ENCODE assay signal across 14 cellular contexts in genomic region chr13:102812616-102813287, GRCh38. TPM values are rescaled to one million over a fixed set of nuclear protein-coding genes. Genes with fewer than 3 reads are reported as not detected.
A peak's percentile ranks its signal among the peaks of the same experiment; 100 is the strongest.
DNase-seq lines count a peak whose midpoint lies in the region; ATAC-seq, FAIRE-seq and TF ChIP-seq lines count a peak whose summit lies in the region.
"Had no signal": no experiment of that assay in that cellular context is flagged by ENCODE, and none has a peak within 500 bp of the region (broad histone marks: within the 10 kb centered on the region; RNA-seq: fewer than 3 reads in every experiment).

No MANE protein-coding gene starts in this region.

- peaks cover 4% of the 10 kb centered on the region for H3K9me3 Mint-ChIP-seq in activated naive CD8-positive, alpha-beta T cell treated with anti-CD3 and anti-CD28 coated beads, Interleukin-2, amount 10 ng/mL, durations not matched to agents 7 days and 5 days
- no peaks in the 10 kb centered on the region for H3K9me3 Mint-ChIP-seq in activated naive CD8-positive, alpha-beta T cell treated with anti-CD3 and anti-CD28 coated beads, Interleukin-2, amount 50 U/mL, for 24 hours

- intact Hi-C loops in colonic mucosa (cut with DNase I) = no loop called here

- H3K4me3 ChIP-seq in fibroblast of the aortic adventitia (ENCODE audit: low read depth, low read length) (no peak overlapping the region), colonic mucosa (no peak overlapping the region)
- H3K4me3 ChIP-seq: A549 had no signal

- peaks cover 15% of the 10 kb centered on the region for H3K4me1 Mint-ChIP-seq in activated naive CD8-positive, alpha-beta T cell treated with anti-CD3 and anti-CD28 coated beads, Interleukin-2, amount 10 ng/mL, durations not matched to agents 7 days and 5 days
- H3K4me1 Mint-ChIP-seq in activated naive CD8-positive, alpha-beta T cell treated with anti-CD3 and anti-CD28 coated beads, Interleukin-2, amount 50 U/mL, for 24 hours = peaks cover 16% of the 10 kb centered on the region

- peak; percentile 45 for ATAC-seq in activated naive CD8-positive, alpha-beta T cell treated with anti-CD3 and anti-CD28 coated beads, Interleukin-2, amount 10 ng/mL, durations not matched to agents 7 days and 5 days (ENCODE audit: low read depth)
- no peak for ATAC-seq in activated naive CD8-positive, alpha-beta T cell treated with anti-CD3 and anti-CD28 coated beads, Interleukin-2, amount 50 U/mL, for 24 hours
- no peak for ATAC-seq in HG03045 (IDR thresholded peaks at IDR 0.05; ENCODE audit: unreplicated experiment)
- ATAC-seq: A549 had no signal

- no peak for DNase-seq in activated naive CD8-positive, alpha-beta T cell treated with anti-CD3 and anti-CD28 coated beads, Interleukin-2, amount 10 ng/mL, durations not matched to agents 7 days and 5 days
- no peak for DNase-seq in activated naive CD8-positive, alpha-beta T cell treated with anti-CD3 and anti-CD28 coated beads, Interleukin-2, amount 50 U/mL, for 24 hours
- DNase-seq in RPMI7951 (ENCODE audit: low read depth) (peak; percentile 2), fibroblast of the aortic adventitia (ENCODE audit: low read depth) (peak; percentile 33), urothelium cell line (ENCODE audit: low spot score) (peak; percentile 5), colonic mucosa (no peak), NCI-H1436 (lab: John Stamatoyannopoulos, UW) (no peak)
- DNase-seq: activated CD4-positive, alpha-beta T cell treated with anti-CD3 and anti-CD28 coated beads, Interleukin-2, amount 10 ng/mL, durations not matched to agents 7 days and 5 days; activated effector memory CD4-positive, alpha-beta T cell treated with Interleukin-2 at 50 U/mL for 16 hours; DMS153; NCI-H146 had no signal

- peaks cover 35% of the 10 kb centered on the region for H3K36me3 Mint-ChIP-seq in activated naive CD8-positive, alpha-beta T cell treated with anti-CD3 and anti-CD28 coated beads, Interleukin-2, amount 10 ng/mL, durations not matched to agents 7 days and 5 days
- H3K36me3 Mint-ChIP-seq in activated naive CD8-positive, alpha-beta T cell treated with anti-CD3 and anti-CD28 coated beads, Interleukin-2, amount 50 U/mL, for 24 hours (ENCODE audit: low read depth) = peaks cover 35% of the 10 kb centered on the region

- H3K4me1 ChIP-seq in colonic mucosa = no peaks in the 10 kb centered on the region
- H3K4me1 ChIP-seq: A549 had no signal

- TF ChIP-seq CTCF in fibroblast of the aortic adventitia (IDR thresholded peaks at IDR 0.05; ENCODE audit: insufficient read depth, low read length) = no peak
- no peak for TF ChIP-seq CTCF in colonic mucosa (IDR thresholded peaks at IDR 0.05)

- no peak overlapping the region for H3K27ac Mint-ChIP-seq in activated naive CD8-positive, alpha-beta T cell treated with anti-CD3 and anti-CD28 coated beads, Interleukin-2, amount 10 ng/mL, durations not matched to agents 7 days and 5 days
- H3K27ac Mint-ChIP-seq in activated naive CD8-positive, alpha-beta T cell treated with anti-CD3 and anti-CD28 coated beads, Interleukin-2, amount 50 U/mL, for 24 hours = no peak overlapping the region
- H3K27ac Mint-ChIP-seq: activated CD4-positive, alpha-beta T cell treated with anti-CD3 and anti-CD28 coated beads, Interleukin-2, amount 10 ng/mL, durations not matched to agents 7 days and 5 days; type B pancreatic cell had no signal

- POLR2A ChIA-PET in activated naive CD8-positive, alpha-beta T cell treated with anti-CD3 and anti-CD28 coated beads, Interleukin-2, amount 10 ng/mL, durations not matched to agents 7 days and 5 days (lab: Charles Lee) = no interaction called here

- no peak overlapping the region for H3K27ac ChIP-seq in colonic mucosa
- H3K27ac ChIP-seq: A549 had no signal

- FAIRE-seq in urothelium cell line (lab: Jason Lieb, UNC) = no peak
- FAIRE-seq: A549 had no signal

- no peak overlapping the region for H3K9ac ChIP-seq in colonic mucosa (ENCODE audit: low read depth in 2 of 2, low read length in 2 of 2)

- H3K27me3 ChIP-seq in colonic mucosa = no peaks in the 10 kb centered on the region

- H3K9me3 ChIP-seq in colonic mucosa = no peaks in the 10 kb centered on the region
- H3K9me3 ChIP-seq: A549 had no signal

- no peaks in the 10 kb centered on the region for H3K36me3 ChIP-seq in colonic mucosa

- no peak overlapping the region for H3K4me3 Mint-ChIP-seq in activated naive CD8-positive, alpha-beta T cell treated with anti-CD3 and anti-CD28 coated beads, Interleukin-2, amount 10 ng/mL, durations not matched to agents 7 days and 5 days
- no peak overlapping the region for H3K4me3 Mint-ChIP-seq in activated naive CD8-positive, alpha-beta T cell treated with anti-CD3 and anti-CD28 coated beads, Interleukin-2, amount 50 U/mL, for 24 hours
- H3K4me3 Mint-ChIP-seq: activated CD4-positive, alpha-beta T cell treated with anti-CD3 and anti-CD28 coated beads, Interleukin-2, amount 10 ng/mL, durations not matched to agents 7 days and 5 days; type B pancreatic cell had no signal

- H3K27me3 Mint-ChIP-seq in activated naive CD8-positive, alpha-beta T cell treated with anti-CD3 and anti-CD28 coated beads, Interleukin-2, amount 10 ng/mL, durations not matched to agents 7 days and 5 days = no peaks in the 10 kb centered on the region
- H3K27me3 Mint-ChIP-seq in activated naive CD8-positive, alpha-beta T cell treated with anti-CD3 and anti-CD28 coated beads, Interleukin-2, amount 50 U/mL, for 24 hours = no peaks in the 10 kb centered on the region
- H3K27me3 Mint-ChIP-seq: activated CD4-positive, alpha-beta T cell treated with anti-CD3 and anti-CD28 coated beads, Interleukin-2, amount 10 ng/mL, durations not matched to agents 7 days and 5 days; type B pancreatic cell had no signal

RNA-seq across cellular contexts. Expression of gene BIVM, which starts 13.8 kb away (rescaled TPM):
- total RNA-seq in activated naive CD8-positive, alpha-beta T cell treated with anti-CD3 and anti-CD28 coated beads, Interleukin-2, amount 10 ng/mL, durations not matched to agents 7 days and 5 days = 10 to 100 TPM; 19.8 to 26.2 TPM
- 9.2 and 13.3 TPM in 2 replicates for total RNA-seq in RPMI7951 (2014; rRNA removed; shearing (Covaris generic))
- 31.5 and 44.2 TPM in 2 replicates for total RNA-seq in fibroblast of the aortic adventitia (ENCODE audit: low replicate concordance)
- total RNA-seq in colonic mucosa = 10 to 100 TPM; 11.8 to 15.5 TPM

RNA-seq across cellular contexts. Expression of gene POGLUT2, which starts 14.0 kb away (rescaled TPM):
- 1 to 10 TPM; 8.2 to 8.8 TPM for total RNA-seq in activated naive CD8-positive, alpha-beta T cell treated with anti-CD3 and anti-CD28 coated beads, Interleukin-2, amount 10 ng/mL, durations not matched to agents 7 days and 5 days
- 19.9 and 22.5 TPM in 2 replicates for total RNA-seq in RPMI7951 (2014; rRNA removed; shearing (Covaris generic))
- total RNA-seq in fibroblast of the aortic adventitia (ENCODE audit: low replicate concordance) = 9.6 and 17.8 TPM in 2 replicates
- total RNA-seq in colonic mucosa = 1 to 10 TPM; 1.3 to 2.8 TPM

RNA-seq across cellular contexts. Expression of gene ERCC5, which starts 33.1 kb away (rescaled TPM):
- 100 to 1,000 TPM; 102 to 111 TPM for total RNA-seq in activated naive CD8-positive, alpha-beta T cell treated with anti-CD3 and anti-CD28 coated beads, Interleukin-2, amount 10 ng/mL, durations not matched to agents 7 days and 5 days
- total RNA-seq in RPMI7951 (2014; rRNA removed; shearing (Covaris generic)) = 35.4 and 37.6 TPM in 2 replicates
- total RNA-seq in fibroblast of the aortic adventitia (ENCODE audit: low replicate concordance) (54.4 and 98.0 TPM in 2 replicates), colonic mucosa (10 to 100 TPM; 64.7 to 79.1 TPM)

RNA-seq across cellular contexts. Expression of gene TEX30, which starts 39.2 kb away (rescaled TPM):
- 10 to 100 TPM; 22.2 to 23.0 TPM for total RNA-seq in activated naive CD8-positive, alpha-beta T cell treated with anti-CD3 and anti-CD28 coated beads, Interleukin-2, amount 10 ng/mL, durations not matched to agents 7 days and 5 days
- 56.6 and 59.6 TPM in 2 replicates for total RNA-seq in RPMI7951 (2014; rRNA removed; shearing (Covaris generic))
- total RNA-seq in fibroblast of the aortic adventitia (ENCODE audit: low replicate concordance) = 12.8 and 42.2 TPM in 2 replicates
- total RNA-seq in colonic mucosa = 1 to 10 TPM; 3.7 to 8.3 TPM

Comparison
In these comparisons a context has a peak if more than half of its experiments do, and no peak if none do; other contexts are left out.
1. DNase-seq: peak in RPMI7951 (single experiment), fibroblast of the aortic adventitia (single experiment) and urothelium cell line (single experiment); none in activated naive CD8-positive, alpha-beta T cell treated with anti-CD3 and anti-CD28 coated beads, Interleukin-2, amount 10 ng/mL, durations not matched to agents 7 days and 5 days (single experiment), activated naive CD8-positive, alpha-beta T cell treated with anti-CD3 and anti-CD28 coated beads, Interleukin-2, amount 50 U/mL, for 24 hours (single experiment), colonic mucosa (single experiment) and NCI-H1436 (single experiment).